ENCODE assay signal across 27 cellular contexts in the genomic region with DNA sequence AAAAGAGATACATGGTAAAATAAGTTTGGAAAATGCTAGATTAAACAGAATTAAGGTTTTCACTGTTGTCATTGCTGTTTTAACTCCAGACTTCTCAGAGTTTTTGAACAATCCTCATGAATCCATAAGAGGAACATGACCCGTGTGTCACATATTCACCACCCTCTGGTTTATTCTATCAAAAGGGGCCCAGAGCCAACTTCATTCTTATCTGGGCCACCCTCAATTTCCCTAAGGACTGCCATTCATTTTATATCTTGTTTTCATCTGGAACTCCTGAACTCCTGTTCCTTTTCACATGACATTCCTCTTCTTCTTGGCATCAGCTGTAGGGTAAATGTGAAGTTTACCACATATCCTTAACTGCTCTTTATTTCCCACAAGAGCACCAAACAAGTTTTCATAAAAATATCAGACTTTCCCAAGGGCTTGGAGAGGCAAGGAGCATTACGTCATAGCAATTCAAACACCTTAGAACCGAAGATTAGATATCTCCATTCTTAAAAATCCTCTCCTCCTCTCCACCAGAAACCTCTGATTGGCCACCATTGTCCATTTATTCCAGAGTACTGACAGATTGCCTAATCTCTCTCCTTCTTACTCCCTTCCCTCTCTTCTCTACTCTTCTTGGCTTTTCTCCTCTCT.
"Had no signal": no experiment of that assay in that cellular context is flagged by ENCODE, and none has a peak within 500 bp of the region (broad histone marks: within the 10 kb centered on the region; RNA-seq: fewer than 3 reads in every experiment).

No MANE protein-coding gene starts in this region.

- H3K27me3 ChIP-seq: hepatocyte, neural progenitor cell, neutrophil, ovary, sigmoid colon, spleen, suprapubic skin, tibial artery, uterus had no signal

- H3K9me3 ChIP-seq: neutrophil, ovary, sigmoid colon, spleen, suprapubic skin, thoracic aorta, tibial artery, uterus had no signal

- H3K27ac Mint-ChIP-seq: mesothelial cell of epicardium; naive B cell; natural killer cell; nephron progenitor cell; neural progenitor cell; progenitor cell of endocrine pancreas; stimulated activated effector memory CD8-positive, alpha-beta T cell treated with anti-CD3 and anti-CD28 coated beads, Interleukin-12 subunit alpha, Interleukin-12 subunit beta, amount 100 ng/mL, for 72 hours; stimulated activated naive CD8-positive, alpha-beta T cell treated with anti-CD3 and anti-CD28 coated beads, Interleukin-15, Interleukin-2, amounts not matched to agents 100 ng/mL and 50 ng/mL, for 24 hours; type B pancreatic cell had no signal

- H3K4me1 ChIP-seq: neural progenitor cell, sigmoid colon, spleen, suprapubic skin, uterus had no signal

- H3K27me3 Mint-ChIP-seq: type B pancreatic cell had no signal

- H3K9me3 Mint-ChIP-seq: mesothelial cell of epicardium; naive B cell; natural killer cell; nephron progenitor cell; neural progenitor cell; stimulated activated effector memory CD8-positive, alpha-beta T cell treated with anti-CD3 and anti-CD28 coated beads, Interleukin-12 subunit alpha, Interleukin-12 subunit beta, amount 100 ng/mL, for 72 hours; stimulated activated naive CD8-positive, alpha-beta T cell treated with anti-CD3 and anti-CD28 coated beads, Interleukin-15, Interleukin-2, amounts not matched to agents 100 ng/mL and 50 ng/mL, for 24 hours had no signal

- H3K36me3 Mint-ChIP-seq: mesothelial cell of epicardium; naive B cell; natural killer cell; neural progenitor cell; stimulated activated effector memory CD8-positive, alpha-beta T cell treated with anti-CD3 and anti-CD28 coated beads, Interleukin-12 subunit alpha, Interleukin-12 subunit beta, amount 100 ng/mL, for 72 hours; type B pancreatic cell had no signal

- H3K27ac ChIP-seq: hepatocyte, neural progenitor cell, neutrophil, ovary, sigmoid colon, suprapubic skin, thoracic aorta, tibial artery, uterus had no signal

- H3K36me3 ChIP-seq: neural progenitor cell, neutrophil, ovary, sigmoid colon, spleen, suprapubic skin, thoracic aorta, tibial artery, uterus had no signal

- H3K4me3 ChIP-seq: hepatocyte, lung, neural progenitor cell, ovary, sigmoid colon, spleen, suprapubic skin, thoracic aorta, tibial artery, uterus had no signal

- H3K4me3 Mint-ChIP-seq: mesothelial cell of epicardium; naive B cell; natural killer cell; nephron progenitor cell; neural progenitor cell; stimulated activated effector memory CD8-positive, alpha-beta T cell treated with anti-CD3 and anti-CD28 coated beads, Interleukin-12 subunit alpha, Interleukin-12 subunit beta, amount 100 ng/mL, for 72 hours; stimulated activated naive CD8-positive, alpha-beta T cell treated with anti-CD3 and anti-CD28 coated beads, Interleukin-15, Interleukin-2, amounts not matched to agents 100 ng/mL and 50 ng/mL, for 24 hours; type B pancreatic cell had no signal

- H3K4me1 Mint-ChIP-seq: naive B cell; natural killer cell; nephron progenitor cell; neural progenitor cell; stimulated activated effector memory CD8-positive, alpha-beta T cell treated with anti-CD3 and anti-CD28 coated beads, Interleukin-12 subunit alpha, Interleukin-12 subunit beta, amount 100 ng/mL, for 72 hours had no signal

- DNase-seq: islet precursor cell; mesendoderm; naive B cell; natural killer cell; nephron progenitor cell; ovary; retina; right cardiac atrium; sigmoid colon; small intestine; spleen; stimulated activated CD4-positive, alpha-beta T cell treated with anti-CD3 and anti-CD28 coated beads, Interleukin-4, amount 100 ng/mL, for 24 hours; stimulated activated naive CD4-positive, alpha-beta T cell; tibial artery; uterus had no signal

- ATAC-seq: left lobe of liver; natural killer cell; right cardiac atrium; stimulated activated effector memory CD8-positive, alpha-beta T cell treated with anti-CD3 and anti-CD28 coated beads, Interleukin-12 subunit alpha, Interleukin-12 subunit beta, amount 100 ng/mL, for 72 hours had no signal
